9 cellular contexts compared by ENCODE assay signal in the genomic region with DNA sequence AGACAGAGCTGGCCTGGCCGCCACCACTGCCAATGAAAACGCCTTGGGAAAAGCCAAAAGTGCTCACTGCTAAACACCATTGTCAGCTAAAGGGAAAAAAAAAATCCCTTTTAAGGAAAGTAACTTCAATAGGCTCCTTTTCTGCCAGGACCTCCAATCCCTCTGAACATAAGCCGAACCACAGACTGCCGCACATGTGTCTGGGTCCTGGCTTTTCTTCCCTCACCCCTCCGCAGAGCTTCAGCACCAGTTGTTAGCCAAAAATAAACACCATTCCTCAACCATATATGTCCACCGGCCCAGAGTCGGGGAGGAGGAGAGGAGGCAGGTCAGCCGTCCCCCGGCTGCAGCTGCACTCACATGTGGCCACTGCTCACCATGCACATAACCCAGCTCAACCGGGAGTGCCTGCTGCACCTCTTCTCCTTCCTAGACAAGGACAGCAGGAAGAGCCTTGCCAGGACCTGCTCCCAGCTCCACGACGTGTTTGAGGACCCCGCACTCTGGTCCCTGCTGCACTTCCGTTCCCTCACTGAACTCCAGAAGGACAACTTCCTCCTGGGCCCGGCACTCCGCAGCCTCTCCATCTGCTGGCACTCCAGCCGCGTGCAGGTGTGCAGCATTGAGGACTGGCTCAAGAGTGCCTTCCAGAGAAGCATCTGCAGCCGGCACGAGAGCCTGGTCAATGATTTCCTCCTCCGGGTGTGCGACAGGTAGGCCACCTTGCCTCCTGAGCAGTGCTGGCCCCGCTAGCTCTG. TPM values are rescaled to one million over a fixed set of nuclear protein-coding genes. Genes with fewer than 3 reads are reported as not detected.
A peak's percentile ranks its signal among the peaks of the same experiment; 100 is the strongest.
DNase-seq lines count a peak whose midpoint lies in the region; ATAC-seq, FAIRE-seq and TF ChIP-seq lines count a peak whose summit lies in the region.
"Had no signal": no experiment of that assay in that cellular context is flagged by ENCODE, and none has a peak within 500 bp of the region (broad histone marks: within the 10 kb centered on the region; RNA-seq: fewer than 3 reads in every experiment).

A gene with protein sequence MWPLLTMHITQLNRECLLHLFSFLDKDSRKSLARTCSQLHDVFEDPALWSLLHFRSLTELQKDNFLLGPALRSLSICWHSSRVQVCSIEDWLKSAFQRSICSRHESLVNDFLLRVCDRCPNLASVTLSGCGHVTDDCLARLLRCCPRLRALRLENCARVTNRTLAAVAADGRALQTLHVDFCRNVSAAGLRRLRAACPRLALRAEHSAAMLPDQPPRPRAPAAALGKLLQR (plus strand): TSS at position 355 of the 758 bp plus-strand sequence. CDS start 6 bp downstream, at position 361.

- no peak within 1 kb of the TSS for H3K9ac ChIP-seq in BLaER1

- H3K36me3 Mint-ChIP-seq in neural crest cell (ENCODE audit: low read depth) = peaks cover 4% of the 10 kb centered on the region

- peak within 1 kb of the TSS; percentile 72 for H3K27ac Mint-ChIP-seq in neural crest cell (ENCODE audit: unreplicated experiment)

- TF ChIP-seq POLR2A in GM18505 (IDR thresholded peaks at IDR 0.05; ENCODE audit: borderline replicate concordance, extremely low read depth, insufficient read depth, insufficient read length) (no peak), H54 (IDR thresholded peaks at IDR 0.05; ENCODE audit: low read depth, low read length) (no peak)

- no peaks in the 10 kb centered on the region for H3K27me3 ChIP-seq in BLaER1
- H3K27me3 ChIP-seq: foreskin keratinocyte had no signal

- no peak within 1 kb of the TSS for H3K4me3 ChIP-seq in BLaER1

- H4K20me1 ChIP-seq in BLaER1 = peaks cover 6% of the 10 kb centered on the region; the same call in 1 of the 2 replicates

- H3K4me1 ChIP-seq in BLaER1 = peaks cover 46% of the 10 kb centered on the region
- H3K4me1 ChIP-seq: foreskin keratinocyte had no signal

- H3K4me3 Mint-ChIP-seq in neural crest cell = peak within 1 kb of the TSS; percentile 87

- DNase-seq in NCI-H510A treated with DMSO at 0.1 percent for 48 hours (lab: John Stamatoyannopoulos, UW) (peak; percentile 28), neural crest cell (ENCODE audit: low read depth, low spot score) (no peak), SK-N-DZ (ENCODE audit: low spot score) (no peak), H54 (ENCODE audit: insufficient read length, low spot score) (no peak)
- DNase-seq in activated CD4-positive, CD25-positive, alpha-beta regulatory T cell treated with anti-CD3 and anti-CD28 coated beads, Interleukin-2, amount 50 U/mL, for 72 hours = no peak
- DNase-seq: foreskin keratinocyte had no signal

- no peak within 1 kb of the TSS for H3K27ac ChIP-seq in BLaER1
- H3K27ac ChIP-seq: foreskin keratinocyte had no signal

- ATAC-seq in GM18505 (IDR thresholded peaks at IDR 0.05; ENCODE audit: unreplicated experiment) = no peak
- ATAC-seq: foreskin keratinocyte had no signal

- H3K27me3 Mint-ChIP-seq in neural crest cell (ENCODE audit: low read depth) = peaks cover 7% of the 10 kb centered on the region

- peaks cover 43% of the 10 kb centered on the region for H3K4me1 Mint-ChIP-seq in neural crest cell

- H3K36me3 ChIP-seq in BLaER1 = peaks cover 31% of the 10 kb centered on the region

- no peaks in the 10 kb centered on the region for H3K9me3 Mint-ChIP-seq in neural crest cell

- no peak for TF ChIP-seq CTCF in neural crest cell (conservative IDR thresholded peaks at IDR 0.05)

- no peaks in the 10 kb centered on the region for H3K9me3 ChIP-seq in BLaER1

- peak; percentile 48 for FAIRE-seq in endometrium (lab: Jason Lieb, UNC)
- no peak for FAIRE-seq in H54 (lab: Jason Lieb, UNC)

- peak within 1 kb of the TSS; percentile 41; the same call in 1 of the 2 replicates for H3K4me2 ChIP-seq in BLaER1

RNA-seq across cellular contexts. Expression of the gene that starts here (rescaled TPM):
- 0.93 and 1.0 TPM in 2 replicates for total RNA-seq in neural crest cell
- polyA plus RNA-seq in SK-N-DZ (2014; cell fraction: cytosol; rRNA removed) = not detected in 2 replicates
- not detected in 2 replicates for polyA plus RNA-seq in SK-N-DZ (2014; cell fraction: nucleus; rRNA removed)
